ENCODE assay signal across 19 cellular contexts in the genomic region with DNA sequence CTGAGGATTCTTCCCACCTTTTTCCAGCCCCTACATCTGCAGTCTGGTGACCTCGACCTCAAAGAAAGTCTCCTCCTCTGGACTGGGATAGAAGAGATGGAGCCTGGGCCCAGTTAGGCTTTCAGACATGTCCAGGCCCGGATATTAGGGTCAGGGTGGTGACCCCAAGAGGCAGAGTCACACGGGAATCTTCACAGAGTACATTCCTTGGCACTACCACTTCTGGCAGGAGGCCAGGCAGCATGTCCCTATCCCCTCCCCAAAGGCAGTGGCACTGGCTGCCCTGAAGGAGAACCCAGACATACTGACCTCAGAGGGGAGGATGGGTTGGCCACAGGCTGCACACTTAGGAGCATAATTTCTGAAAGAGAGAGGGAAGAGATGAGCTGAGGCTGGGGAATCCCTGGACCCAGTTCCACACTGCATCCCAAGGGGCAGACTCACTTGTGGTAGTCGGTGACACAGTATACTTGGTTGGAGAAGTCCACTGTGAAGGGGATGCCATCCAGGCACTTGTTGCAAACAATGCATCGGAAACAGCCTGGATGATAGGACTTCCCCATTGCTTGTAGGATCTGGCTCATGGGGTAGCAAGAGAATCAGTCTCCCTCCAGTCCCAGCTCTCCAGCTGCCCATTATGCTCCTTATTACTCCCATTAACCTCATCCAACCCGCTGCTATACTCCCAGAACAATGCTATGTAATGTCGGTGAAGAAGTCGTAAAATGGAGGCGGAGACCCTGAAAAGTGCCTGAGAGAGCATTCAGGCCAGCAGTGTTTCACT. TPM values are rescaled to one million over a fixed set of nuclear protein-coding genes. Genes with fewer than 3 reads are reported as not detected.
DNase-seq lines count a peak whose midpoint lies in the region; FAIRE-seq and TF ChIP-seq lines count a peak whose summit lies in the region.
"Had no signal": no experiment of that assay in that cellular context is flagged by ENCODE, and none has a peak within 500 bp of the region (broad histone marks: within the 10 kb centered on the region; RNA-seq: fewer than 3 reads in every experiment).

No MANE protein-coding gene starts in this region.

- peaks cover 46% of the 10 kb centered on the region for H3K4me1 ChIP-seq in osteoblast (ENCODE audit: insufficient read depth, low read length)
- peaks cover 7 to 9% of the 10 kb centered on the region in 2 donors for H3K4me1 ChIP-seq in small intestine (ENCODE audit: control insufficient read depth in 2 of 2, insufficient read depth in 1 of 2, low read depth in 1 of 2, low read length in 1 of 2)

- no peak for FAIRE-seq in small intestine (lab: Jason Lieb, UNC)
- FAIRE-seq: H54 had no signal

- no peak overlapping the region for H2AFZ ChIP-seq in osteoblast (ENCODE audit: low read length)

- H3K4me3 ChIP-seq in osteoblast (ENCODE audit: insufficient read depth, low read length) (no peak overlapping the region), small intestine (ENCODE audit: low read depth in 1 of 2, low read length in 2 of 2) (no peak overlapping the region)
- H3K4me3 ChIP-seq: skin epidermis had no signal

- peak overlapping the region; percentile 9 for H3K27ac ChIP-seq in osteoblast (ENCODE audit: low read depth, low read length)
- H3K27ac ChIP-seq in small intestine (ENCODE audit: low read depth in 1 of 2, low read length in 1 of 2) = no peak overlapping the region

- H3K4me2 ChIP-seq in osteoblast (ENCODE audit: insufficient read depth, low read length) = no peak overlapping the region

- peaks cover 60% of the 10 kb centered on the region for H3K36me3 ChIP-seq in osteoblast (ENCODE audit: insufficient read depth, low read length)
- no peaks in the 10 kb centered on the region for H3K36me3 ChIP-seq in small intestine (ENCODE audit: control insufficient read depth in 2 of 2, insufficient read depth in 2 of 2, low read length in 2 of 2)

- H3K9me3 ChIP-seq in osteoblast (ENCODE audit: low read depth, low read length) = no peaks in the 10 kb centered on the region
- H3K9me3 ChIP-seq in small intestine (ENCODE audit: control insufficient read depth, low read depth) = no peaks in the 10 kb centered on the region

- peaks cover 29% of the 10 kb centered on the region for H3K79me2 ChIP-seq in osteoblast (ENCODE audit: insufficient read depth, low read length)

- DNase-seq in EL = peak; percentile 90
- peak; percentile 12 for DNase-seq in NCI-H69 (lab: John Stamatoyannopoulos, UW)
- DNase-seq in fibroblast of gingiva (ENCODE audit: low read depth) = peak; percentile 37
- DNase-seq in osteoblast (ENCODE audit: insufficient read length, low spot score, missing footprints) = no peak
- DNase-seq in activated gamma-delta T cell treated with Interleukin-2 at 50 U/mL for 16 hours = no peak
- DNase-seq in SKM-1 (lab: John Stamatoyannopoulos, UW; ENCODE audit: unreplicated experiment) = no peak
- DNase-seq in D341Med (ENCODE audit: low spot score) = no peak
- no peak for DNase-seq in small intestine
- DNase-seq: activated CD4-positive, CD25-positive, alpha-beta regulatory T cell; C1 segment of cervical spinal cord; DND-41; effector CD4-positive, alpha-beta T cell; KBM-7; mesendoderm; NCI-H1436; NCI-H510A treated with DMSO at 0.1 percent for 48 hours; stimulated activated naive CD8-positive, alpha-beta T cell treated with anti-CD3 and anti-CD28 coated beads, Interleukin-15, Interleukin-2, amounts not matched to agents 100 U/mL and 50 U/mL, for 24 hours had no signal

- 51 to 70% (median 56%) methylated on average over 9 of the region's 9 CpGs for WGBS in small intestine, 3 donors

- peaks cover 22% of the 10 kb centered on the region for H4K20me1 ChIP-seq in osteoblast (ENCODE audit: insufficient read depth, low read length)

- TF ChIP-seq CTCF in osteoblast (IDR thresholded peaks at IDR 0.05; ENCODE audit: extremely low read depth, low read depth, low read length) = no peak

- H3K27me3 ChIP-seq in osteoblast (ENCODE audit: insufficient read depth, low read length) (no peaks in the 10 kb centered on the region), small intestine (ENCODE audit: control insufficient read depth in 2 of 2, insufficient read depth in 2 of 2, low read length in 2 of 2) (no peaks in the 10 kb centered on the region)

RNA-seq across cellular contexts. Expression of a gene that starts 7.6 kb away (rescaled TPM):
- total RNA-seq in osteoblast = 63.9 and 74.9 TPM in 2 replicates
- 10 to 100 TPM in 1 of 3 donors, 1 to 10 TPM in 1, under 1 TPM in 1; 0.45 to 15.1 (median 1.9) TPM for polyA plus RNA-seq in small intestine

RNA-seq across cellular contexts. Expression of a gene that starts 17.8 kb away (rescaled TPM):
- 43.4 and 46.9 TPM in 2 replicates for total RNA-seq in osteoblast
- polyA plus RNA-seq in small intestine = 10 to 100 TPM; 34.0 to 53.2 (median 49.5) TPM

RNA-seq across cellular contexts. Expression of a gene that starts 35.2 kb away (rescaled TPM):
- total RNA-seq in osteoblast = 12.4 and 15.9 TPM in 2 replicates
- 1 to 10 TPM; 4.9 to 9.2 (median 6.5) TPM for polyA plus RNA-seq in small intestine

RNA-seq across cellular contexts. Expression of a gene that starts 45.5 kb away (rescaled TPM):
- total RNA-seq in osteoblast = 49.2 and 56.3 TPM in 2 replicates
- polyA plus RNA-seq in small intestine = 10 to 100 TPM; 13.4 to 57.7 (median 15.1) TPM

RNA-seq across cellular contexts. Expression of a gene that starts 55.8 kb away (rescaled TPM):
- 79.0 and 98.1 TPM in 2 replicates for total RNA-seq in osteoblast
- 10 to 100 TPM; 35.8 to 41.4 (median 36.7) TPM for polyA plus RNA-seq in small intestine

Comparison
In these comparisons a context has a peak if more than half of its experiments do, and no peak if none do; other contexts are left out.
1. DNase-seq: peak in EL (single experiment), NCI-H69 (single experiment) and fibroblast of gingiva (single experiment); none in osteoblast (single experiment), activated gamma-delta T cell treated with Interleukin-2 at 50 U/mL for 16 hours (single experiment), SKM-1 (single experiment), D341Med (single experiment) and small intestine (single experiment).